8 cellular contexts compared by ENCODE assay signal in the genomic region with DNA sequence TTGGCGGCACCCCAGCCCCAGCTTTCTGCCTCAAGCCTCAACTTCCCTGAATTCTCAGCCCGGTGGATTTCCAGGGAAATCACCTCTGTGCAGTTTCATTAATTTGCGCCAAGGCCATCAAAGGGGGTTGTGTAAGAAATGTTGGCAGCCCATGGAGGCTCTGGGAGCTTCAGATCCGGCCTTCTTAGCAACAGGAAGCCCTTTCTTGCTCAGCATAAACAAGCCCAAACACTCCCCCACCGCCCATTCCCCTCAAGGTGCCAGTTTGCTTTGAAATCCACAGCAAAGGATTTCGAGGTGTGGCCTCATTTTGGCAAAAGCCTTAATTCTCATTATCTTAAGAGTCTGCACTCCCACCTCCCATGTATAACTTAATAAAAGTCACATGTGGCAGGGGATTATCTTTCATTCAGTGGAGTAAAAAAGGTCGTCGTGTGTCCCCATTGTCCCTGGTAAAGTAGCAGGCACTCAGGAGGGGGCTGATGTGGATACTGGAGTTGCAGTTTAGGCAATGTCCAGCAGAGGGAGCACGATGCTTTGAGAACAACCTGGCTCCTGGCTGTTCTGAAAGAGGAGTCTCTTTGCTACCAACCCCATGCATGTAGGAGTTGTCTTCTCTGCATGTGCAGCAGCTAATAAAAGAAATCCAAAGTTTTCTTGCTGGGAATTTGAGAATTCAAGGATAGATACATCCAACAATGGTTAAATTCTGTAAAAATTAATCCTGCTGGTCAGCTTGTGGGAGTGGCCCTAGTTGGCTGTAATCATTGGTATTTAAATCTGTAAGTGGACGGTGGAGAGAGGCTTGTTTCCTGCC. TPM values are rescaled to one million over a fixed set of nuclear protein-coding genes. Genes with fewer than 3 reads are reported as not detected.
DNase-seq lines count a peak whose midpoint lies in the region; ATAC-seq and TF ChIP-seq lines count a peak whose summit lies in the region.

No MANE protein-coding gene starts in this region.

- peaks cover 4% of the 10 kb centered on the region for H3K9me3 ChIP-seq in AG04450 (ENCODE audit: control insufficient read depth, insufficient read depth, low read length)

- H3K27ac ChIP-seq in AG04450 (ENCODE audit: low read depth, low read length) = no peak overlapping the region

- DNase-seq in AG04450 (ENCODE audit: low read depth, low spot score) (peak; percentile 46), NCI-H446 (lab: John Stamatoyannopoulos, UW) (peak; percentile 39 to 84), cerebellum (ENCODE audit: low spot score) (peak; percentile 75), left kidney (ENCODE audit: low read depth, low spot score) (peak; percentile 94)
- DNase-seq in activated CD4-positive, CD25-positive, alpha-beta regulatory T cell treated with anti-CD3 and anti-CD28 coated beads, Interleukin-2, amount 50 U/mL, for 72 hours = peak; percentile 77
- peak; percentile 84 for DNase-seq in stimulated activated CD4-positive, alpha-beta T cell treated with anti-CD3 and anti-CD28 coated beads, Interleukin-4, amount 100 ng/mL, for 24 hours

- ATAC-seq in GM18520 (IDR thresholded peaks at IDR 0.05; ENCODE audit: unreplicated experiment) (peak; percentile 60), HG03159 (IDR thresholded peaks at IDR 0.05; ENCODE audit: unreplicated experiment) (peak; percentile 93)

- POLR2A ChIA-PET in AG04450 (lab: Yijun Ruan, JAX) = no interaction called here

- H3K27me3 ChIP-seq in AG04450 (ENCODE audit: control insufficient read depth, insufficient read depth, low read length) = peaks cover 9% of the 10 kb centered on the region

- CTCF ChIA-PET in AG04450 (lab: Charles Lee) = interaction anchor here (0.5 to 5.4 kb wide), 20 partner anchors 8 to 748 kb away, joined by 3 to 77 read pairs (median 3); no protein-coding TSS in a partner anchor

- peak; percentile 96 for TF ChIP-seq CTCF in AG04450 (IDR thresholded peaks at IDR 0.05; ENCODE audit: low read depth, low read length)

- H3K4me3 ChIP-seq in AG04450 (ENCODE audit: low read depth, low read length) = no peak overlapping the region

RNA-seq across cellular contexts. Expression of a gene that starts 39.5 kb away (rescaled TPM):
- 2.1 and 3.2 TPM in 2 replicates for polyA plus RNA-seq in AG04450 (2011; rRNA removed)
- polyA minus RNA-seq in AG04450 (2011; rRNA and poly(A)+ RNA removed) = 8.3 and 9.3 TPM in 2 replicates
- 14.4 TPM for total RNA-seq in cerebellum
